ENCODE assay signal across 9 cellular contexts in the genomic region with DNA sequence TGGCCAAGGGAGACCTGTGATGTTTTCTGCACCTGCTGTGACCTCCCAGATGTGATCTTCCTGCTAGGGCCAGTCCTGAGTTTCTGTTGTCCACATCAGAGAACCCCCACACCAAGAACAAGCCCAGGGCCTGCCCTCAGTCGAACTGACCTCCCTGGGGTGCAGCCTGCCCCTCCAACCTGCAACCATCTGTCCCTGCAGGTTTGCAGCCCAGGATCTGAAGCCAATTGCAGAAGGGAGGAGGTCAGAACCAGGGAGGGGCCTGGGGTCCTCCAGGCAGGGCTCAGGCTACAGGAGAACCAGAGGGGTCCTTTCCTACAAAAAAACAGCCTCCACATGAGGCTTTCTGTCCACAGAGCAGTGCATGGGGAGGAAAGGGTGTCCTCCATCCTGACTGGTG. TPM values are rescaled to one million over a fixed set of nuclear protein-coding genes. Genes with fewer than 3 reads are reported as not detected.
A peak's percentile ranks its signal among the peaks of the same experiment; 100 is the strongest.
DNase-seq lines count a peak whose midpoint lies in the region; ATAC-seq lines count a peak whose summit lies in the region.
"Had no signal": no experiment of that assay in that cellular context is flagged by ENCODE, and none has a peak within 500 bp of the region (broad histone marks: within the 10 kb centered on the region; RNA-seq: fewer than 3 reads in every experiment).

No MANE protein-coding gene starts in this region.

- peaks cover 12% of the 10 kb centered on the region for H3K4me1 Mint-ChIP-seq in activated CD4-positive, alpha-beta T cell treated with anti-CD3 and anti-CD28 coated beads for 36 hours
- H3K4me1 Mint-ChIP-seq in activated naive CD8-positive, alpha-beta T cell (ENCODE audit: low read depth), result peaks cover 19% of the 10 kb centered on the region

- H3K9me3 Mint-ChIP-seq in activated CD4-positive, alpha-beta T cell treated with anti-CD3 and anti-CD28 coated beads for 36 hours (ENCODE audit: low read depth), result no peaks in the 10 kb centered on the region
- H3K9me3 Mint-ChIP-seq in activated naive CD8-positive, alpha-beta T cell (ENCODE audit: low read depth), result no peaks in the 10 kb centered on the region

- H3K27ac Mint-ChIP-seq in activated CD4-positive, alpha-beta T cell treated with anti-CD3 and anti-CD28 coated beads for 36 hours, result no peak overlapping the region
- no peak overlapping the region for H3K27ac Mint-ChIP-seq in activated naive CD8-positive, alpha-beta T cell

- POLR2A ChIA-PET in activated CD4-positive, alpha-beta T cell treated with anti-CD3 and anti-CD28 coated beads for 36 hours (lab: Charles Lee), result no interaction called here

- intact Hi-C loops in activated CD4-positive, alpha-beta T cell treated with anti-CD3 and anti-CD28 coated beads for 36 hours (cut with DNase I, micrococcal nuclease), result loop anchor here in 1 of 2 experiments (2.0 kb wide), 1 partner anchor 82 kb away; a partner anchor contains a TSS

- peak overlapping the region; percentile 20 for H3K27ac ChIP-seq in layer of hippocampus (ENCODE audit: low read depth, low read length)
- peak overlapping the region; percentile 30 for H3K27ac ChIP-seq in temporal lobe (ENCODE audit: low read depth, low read length)

- peaks cover 3% of the 10 kb centered on the region for H3K27me3 Mint-ChIP-seq in activated CD4-positive, alpha-beta T cell treated with anti-CD3 and anti-CD28 coated beads for 36 hours
- H3K27me3 Mint-ChIP-seq in activated naive CD8-positive, alpha-beta T cell, result no peaks in the 10 kb centered on the region

- H3K36me3 Mint-ChIP-seq in activated CD4-positive, alpha-beta T cell treated with anti-CD3 and anti-CD28 coated beads for 36 hours (ENCODE audit: low read depth), result no peaks in the 10 kb centered on the region
- H3K36me3 Mint-ChIP-seq in activated naive CD8-positive, alpha-beta T cell, result peaks cover 2% of the 10 kb centered on the region

- CTCF ChIA-PET in activated CD4-positive, alpha-beta T cell treated with anti-CD3 and anti-CD28 coated beads for 36 hours (lab: Charles Lee), result interaction anchor here (0.6 to 3.9 kb wide), 5 partner anchors 13 to 171 kb away, joined by 3 to 27 read pairs (median 6); no protein-coding TSS in a partner anchor

- H3K27me3 ChIP-seq in layer of hippocampus (ENCODE audit: control insufficient read depth, insufficient read depth, low read length), result no peaks in the 10 kb centered on the region

- peak; percentile 7 for ATAC-seq in activated CD4-positive, alpha-beta T cell treated with anti-CD3 and anti-CD28 coated beads for 36 hours

- no peak for DNase-seq in activated CD4-positive, alpha-beta T cell treated with anti-CD3 and anti-CD28 coated beads for 36 hours
- DNase-seq in activated CD4-positive, alpha-beta T cell treated with anti-CD3 and anti-CD28 coated beads for 48 hours, result no peak
- DNase-seq in AG20443 (ENCODE audit: low spot score) (no peak), OCI-M1 (lab: John Stamatoyannopoulos, UW) (no peak), DMS153 treated with DMSO at 0.1 percent for 48 hours (lab: John Stamatoyannopoulos, UW; ENCODE audit: unreplicated experiment) (no peak)
- DNase-seq: KG1 had no signal

- H3K4me3 Mint-ChIP-seq in activated CD4-positive, alpha-beta T cell treated with anti-CD3 and anti-CD28 coated beads for 36 hours, result peak overlapping the region; percentile 75
- peak overlapping the region; percentile 73 for H3K4me3 Mint-ChIP-seq in activated naive CD8-positive, alpha-beta T cell

RNA-seq across cellular contexts. Expression of a gene that starts 0.8 kb away (rescaled TPM):
- 1 to 10 TPM; 3.8 to 4.2 TPM for total RNA-seq in activated CD4-positive, alpha-beta T cell treated with anti-CD3 and anti-CD28 coated beads for 36 hours
- total RNA-seq in temporal lobe, result 38.8 TPM

RNA-seq across cellular contexts. Expression of a gene that starts 8.2 kb away (rescaled TPM):
- total RNA-seq in activated CD4-positive, alpha-beta T cell treated with anti-CD3 and anti-CD28 coated beads for 36 hours, result 10 to 100 TPM; 36.7 to 40.3 TPM
- total RNA-seq in temporal lobe, result 23.4 TPM

RNA-seq across cellular contexts. Expression of a gene that starts 8.4 kb away (rescaled TPM):
- total RNA-seq in activated CD4-positive, alpha-beta T cell treated with anti-CD3 and anti-CD28 coated beads for 36 hours, result 10 to 100 TPM; 27.1 to 39.2 TPM
- 17.5 TPM for total RNA-seq in temporal lobe

RNA-seq across cellular contexts. Expression of a gene that starts 24.1 kb away (rescaled TPM):
- total RNA-seq in activated CD4-positive, alpha-beta T cell treated with anti-CD3 and anti-CD28 coated beads for 36 hours, result 10 to 100 TPM; 20.9 to 21.0 TPM
- total RNA-seq in temporal lobe, result 3.0 TPM

RNA-seq across cellular contexts. Expression of a gene that starts 32.1 kb away (rescaled TPM):
- total RNA-seq in activated CD4-positive, alpha-beta T cell treated with anti-CD3 and anti-CD28 coated beads for 36 hours, result under 1 TPM; 0.16 to 0.33 TPM
- total RNA-seq in temporal lobe, result 1.5 TPM
